In genomic region chr14:23094666-23095195, GRCh38 we compare ENCODE assay signal across 8 cellular contexts. TPM values are rescaled to one million over a fixed set of nuclear protein-coding genes. Genes with fewer than 3 reads are reported as not detected.
DNase-seq lines count a peak whose midpoint lies in the region; ATAC-seq and TF ChIP-seq lines count a peak whose summit lies in the region.

A gene with protein sequence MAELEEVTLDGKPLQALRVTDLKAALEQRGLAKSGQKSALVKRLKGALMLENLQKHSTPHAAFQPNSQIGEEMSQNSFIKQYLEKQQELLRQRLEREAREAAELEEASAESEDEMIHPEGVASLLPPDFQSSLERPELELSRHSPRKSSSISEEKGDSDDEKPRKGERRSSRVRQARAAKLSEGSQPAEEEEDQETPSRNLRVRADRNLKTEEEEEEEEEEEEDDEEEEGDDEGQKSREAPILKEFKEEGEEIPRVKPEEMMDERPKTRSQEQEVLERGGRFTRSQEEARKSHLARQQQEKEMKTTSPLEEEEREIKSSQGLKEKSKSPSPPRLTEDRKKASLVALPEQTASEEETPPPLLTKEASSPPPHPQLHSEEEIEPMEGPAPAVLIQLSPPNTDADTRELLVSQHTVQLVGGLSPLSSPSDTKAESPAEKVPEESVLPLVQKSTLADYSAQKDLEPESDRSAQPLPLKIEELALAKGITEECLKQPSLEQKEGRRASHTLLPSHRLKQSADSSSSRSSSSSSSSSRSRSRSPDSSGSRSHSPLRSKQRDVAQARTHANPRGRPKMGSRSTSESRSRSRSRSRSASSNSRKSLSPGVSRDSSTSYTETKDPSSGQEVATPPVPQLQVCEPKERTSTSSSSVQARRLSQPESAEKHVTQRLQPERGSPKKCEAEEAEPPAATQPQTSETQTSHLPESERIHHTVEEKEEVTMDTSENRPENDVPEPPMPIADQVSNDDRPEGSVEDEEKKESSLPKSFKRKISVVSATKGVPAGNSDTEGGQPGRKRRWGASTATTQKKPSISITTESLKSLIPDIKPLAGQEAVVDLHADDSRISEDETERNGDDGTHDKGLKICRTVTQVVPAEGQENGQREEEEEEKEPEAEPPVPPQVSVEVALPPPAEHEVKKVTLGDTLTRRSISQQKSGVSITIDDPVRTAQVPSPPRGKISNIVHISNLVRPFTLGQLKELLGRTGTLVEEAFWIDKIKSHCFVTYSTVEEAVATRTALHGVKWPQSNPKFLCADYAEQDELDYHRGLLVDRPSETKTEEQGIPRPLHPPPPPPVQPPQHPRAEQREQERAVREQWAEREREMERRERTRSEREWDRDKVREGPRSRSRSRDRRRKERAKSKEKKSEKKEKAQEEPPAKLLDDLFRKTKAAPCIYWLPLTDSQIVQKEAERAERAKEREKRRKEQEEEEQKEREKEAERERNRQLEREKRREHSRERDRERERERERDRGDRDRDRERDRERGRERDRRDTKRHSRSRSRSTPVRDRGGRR (minus strand): TSS chr14:23095136. CDS start chr14:23095112, 24 bp downstream.

- H3K27me3 ChIP-seq in dorsolateral prefrontal cortex: no peaks in the 10 kb centered on the region
- no peaks in the 10 kb centered on the region for H3K27me3 ChIP-seq in mesendoderm (ENCODE audit: insufficient read depth, low read length, poor library complexity)

- H3K56ac ChIP-seq in mesendoderm (ENCODE audit: low read length): peak within 1 kb of the TSS; percentile 100

- H2BK120ac ChIP-seq in mesendoderm (ENCODE audit: low read depth, low read length): no peak within 1 kb of the TSS

- no CpG with 5 or more reads among the region's 55 CpGs for WGBS in mesendoderm (ENCODE audit: extremely low coverage, insufficient coverage, low lambda C conversion rate)

- no peak within 1 kb of the TSS for H2BK15ac ChIP-seq in mesendoderm (replicated peaks; ENCODE audit: low read depth)

- peak within 1 kb of the TSS; percentile 75 for H3K4me2 ChIP-seq in mesendoderm (ENCODE audit: low read length)

- peaks cover 7% of the 10 kb centered on the region for H3K36me3 ChIP-seq in mesendoderm (ENCODE audit: control insufficient read depth, insufficient read depth, low read length)

- no peak within 1 kb of the TSS for H3K23ac ChIP-seq in mesendoderm (ENCODE audit: low read length)

- H3K27ac ChIP-seq in dorsolateral prefrontal cortex (peak within 1 kb of the TSS; percentile 95 to 100 (median 99)), mesendoderm (ENCODE audit: low read depth, low read length) (peak within 1 kb of the TSS; percentile 94)

- peak within 1 kb of the TSS; percentile 99 for H3K9ac ChIP-seq in mesendoderm (ENCODE audit: low read length)

- peak in 10 of 56 donors; percentile 1 to 23 (median 7) for TF ChIP-seq CTCF in dorsolateral prefrontal cortex (IDR thresholded peaks at IDR 0.05 in 54 of 56, conservative IDR thresholded peaks at IDR 0.05 in 2 of 56; ENCODE audit: low read depth in 1 of 56, partially characterized antibody in 56 of 56)

- no peak within 1 kb of the TSS for H2AK5ac ChIP-seq in mesendoderm (ENCODE audit: low read length)

- DNase-seq in activated CD4-positive, CD25-positive, alpha-beta regulatory T cell treated with anti-CD3 and anti-CD28 coated beads, Interleukin-2, amount 50 U/mL, for 16 hours (ENCODE audit: low read depth, low spot score): peak; percentile 55
- DNase-seq in activated CD4-positive, CD25-positive, alpha-beta regulatory T cell (lab: John Stamatoyannopoulos, UW): no peak
- DNase-seq in dorsolateral prefrontal cortex: peak in 9 of 10 donors; percentile 45 to 100 (median 73)
- DNase-seq in mesendoderm: peak; percentile 97
- peak; percentile 63 for DNase-seq in stimulated activated CD8-positive, alpha-beta memory T cell treated with anti-CD3 and anti-CD28 coated beads, Interleukin-4, amount 100 ng/mL, for 24 hours (ENCODE audit: low read depth)
- no peak for DNase-seq in NCI-H1105 treated with DMSO at 0.1 percent for 48 hours (lab: John Stamatoyannopoulos, UW)

- H4K8ac ChIP-seq in mesendoderm (ENCODE audit: low read depth, low read length): peak within 1 kb of the TSS; percentile 82

- peak within 1 kb of the TSS; percentile 97 for H3K18ac ChIP-seq in mesendoderm (ENCODE audit: low read length)

- peak; percentile 24 for ATAC-seq in HG03066 (IDR thresholded peaks at IDR 0.05; ENCODE audit: low read depth, unreplicated experiment)

- intact Hi-C loops in T-helper 1 cell treated with Interleukin-12 subunit alpha and Interleukin-12 subunit beta and Interleukin-4 antibody, amounts not matched to agents 30 ng/mL and 1 ng/mL, for 36 hours (cut with micrococcal nuclease): loop anchor here (1.0 to 10.0 kb wide), 21 partner anchors 23 to 1618 kb away; partner anchors contain the start of genes DAD1, DCAF11, EMC9 and HOMEZ
- intact Hi-C loops in dorsolateral prefrontal cortex (cut with DNase I): loop anchor here (2.0 kb wide), 2 partner anchors 26 to 60 kb away; partner anchors contain the start of gene PSMB5 (in 1 of the 2)

- H2BK5ac ChIP-seq in mesendoderm (ENCODE audit: low read length): peak within 1 kb of the TSS; percentile 95

- peaks cover 17% of the 10 kb centered on the region for H3K79me1 ChIP-seq in mesendoderm (ENCODE audit: low read length)

- peak within 1 kb of the TSS; percentile 97 for H3K4ac ChIP-seq in mesendoderm (ENCODE audit: low read depth, low read length)

- H3K79me2 ChIP-seq in mesendoderm (ENCODE audit: control insufficient read depth, insufficient read depth, low read length): peaks cover 52% of the 10 kb centered on the region

- H3K4me3 ChIP-seq in dorsolateral prefrontal cortex: peak within 1 kb of the TSS; percentile 66 to 99 (median 87)
- peak within 1 kb of the TSS; percentile 99 for H3K4me3 ChIP-seq in mesendoderm (ENCODE audit: low read length)

- H4K5ac ChIP-seq in mesendoderm (ENCODE audit: low read length): peak within 1 kb of the TSS; percentile 56

- H3K4me1 ChIP-seq in mesendoderm (ENCODE audit: control insufficient read depth, low read depth, low read length): peaks cover 9% of the 10 kb centered on the region

RNA-seq across cellular contexts. Expression of the gene that starts here (rescaled TPM):
- 219 and 223 TPM in 2 replicates for total RNA-seq in T-helper 1 cell treated with Interleukin-12 subunit alpha and Interleukin-12 subunit beta and Interleukin-4 antibody, amounts not matched to agents 30 ng/mL and 1 ng/mL, for 36 hours
- total RNA-seq in dorsolateral prefrontal cortex: 100 to 1,000 TPM; 107 to 209 (median 157) TPM
- polyA plus RNA-seq in mesendoderm (2013, experiment 1 of 2): 212 TPM
- 206 TPM for polyA plus RNA-seq in mesendoderm (2013, experiment 2 of 2)

Comparison
In these comparisons a context has a peak if more than half of its experiments do, and no peak if none do; other contexts are left out.
1. DNase-seq: peak in activated CD4-positive, CD25-positive, alpha-beta regulatory T cell treated with anti-CD3 and anti-CD28 coated beads, Interleukin-2, amount 50 U/mL, for 16 hours (single experiment), dorsolateral prefrontal cortex (9 of 10), mesendoderm (single experiment) and stimulated activated CD8-positive, alpha-beta memory T cell treated with anti-CD3 and anti-CD28 coated beads, Interleukin-4, amount 100 ng/mL, for 24 hours (single experiment); none in activated CD4-positive, CD25-positive, alpha-beta regulatory T cell (0 of 4) and NCI-H1105 treated with DMSO at 0.1 percent for 48 hours (single experiment).